9 cellular contexts compared by ENCODE assay signal in genomic region chr18:55323051-55323994, GRCh38.
A peak's percentile ranks its signal among the peaks of the same experiment; 100 is the strongest.
DNase-seq lines count a peak whose midpoint lies in the region; ATAC-seq and TF ChIP-seq lines count a peak whose summit lies in the region.
"Had no signal": no experiment of that assay in that cellular context is flagged by ENCODE, and none has a peak within 500 bp of the region (broad histone marks: within the 10 kb centered on the region; RNA-seq: fewer than 3 reads in every experiment).

No MANE protein-coding gene starts in this region.

- no peaks in the 10 kb centered on the region for H3K9me3 Mint-ChIP-seq in osteocyte (ENCODE audit: unreplicated experiment)
- no peaks in the 10 kb centered on the region for H3K9me3 Mint-ChIP-seq in activated T-cell treated with anti-CD3 and anti-CD28 coated beads, Interleukin-2, amount 50 U/mL, for 72 hours
- H3K9me3 Mint-ChIP-seq: activated T-cell treated with anti-CD3 and anti-CD28 coated beads, Interleukin-2, amount 50 U/mL, for 4 hours had no signal

- H3K36me3 Mint-ChIP-seq in osteocyte (ENCODE audit: unreplicated experiment): no peaks in the 10 kb centered on the region
- peaks cover 0 to 3% of the 10 kb centered on the region in 2 donors for H3K36me3 Mint-ChIP-seq in activated T-cell treated with anti-CD3 and anti-CD28 coated beads, Interleukin-2, amount 50 U/mL, for 72 hours (ENCODE audit: insufficient read depth in 2 of 2)

- peak overlapping the region; percentile 91 for H3K4me3 Mint-ChIP-seq in osteocyte (ENCODE audit: unreplicated experiment)
- no peak overlapping the region for H3K4me3 Mint-ChIP-seq in activated T-cell treated with anti-CD3 and anti-CD28 coated beads, Interleukin-2, amount 50 U/mL, for 72 hours

- no peaks in the 10 kb centered on the region for H3K27me3 Mint-ChIP-seq in osteocyte (ENCODE audit: unreplicated experiment)
- H3K27me3 Mint-ChIP-seq in activated T-cell treated with anti-CD3 and anti-CD28 coated beads, Interleukin-2, amount 50 U/mL, for 72 hours (ENCODE audit: low read depth): peaks cover 57% of the 10 kb centered on the region

- H3K4me1 Mint-ChIP-seq in osteocyte (ENCODE audit: unreplicated experiment): peaks cover 54% of the 10 kb centered on the region
- peaks cover 10% of the 10 kb centered on the region for H3K4me1 Mint-ChIP-seq in activated T-cell treated with anti-CD3 and anti-CD28 coated beads, Interleukin-2, amount 50 U/mL, for 72 hours (ENCODE audit: low read depth)

- no peaks in the 10 kb centered on the region for H3K27me3 ChIP-seq in dorsolateral prefrontal cortex

- DNase-seq in EH (ENCODE audit: low read depth) (peak; percentile 52), NCI-H1694 (lab: John Stamatoyannopoulos, UW) (peak; percentile 42), dorsolateral prefrontal cortex (no peak), osteocyte (ENCODE audit: extremely low spot score, unreplicated experiment) (no peak), T-helper 2 cell (no peak)
- no peak for DNase-seq in activated T-cell treated with anti-CD3 and anti-CD28 coated beads, Interleukin-2, amount 50 U/mL, for 72 hours
- DNase-seq: activated T-cell treated with anti-CD3 and anti-CD28 coated beads, Interleukin-2, amount 50 U/mL, for 4 hours had no signal

- peak overlapping the region; percentile 88 to 100 (median 99) for H3K27ac ChIP-seq in dorsolateral prefrontal cortex

- TF ChIP-seq CTCF in dorsolateral prefrontal cortex (IDR thresholded peaks at IDR 0.05 in 54 of 56, conservative IDR thresholded peaks at IDR 0.05 in 2 of 56; ENCODE audit: low read depth in 1 of 56, partially characterized antibody in 56 of 56): peak in 1 of 56 donors; percentile 11
- TF ChIP-seq CTCF in osteocyte (IDR thresholded peaks at IDR 0.05): no peak

- intact Hi-C loops in dorsolateral prefrontal cortex (cut with DNase I): loop anchor here (2.0 to 10.0 kb wide), 5 partner anchors 83 to 459 kb away; partner anchors contain the start of gene TCF4 (in 1 of the 2)

- peak overlapping the region; percentile 47 to 86 (median 75) for H3K4me3 ChIP-seq in dorsolateral prefrontal cortex

- no peak for ATAC-seq in GM19455 (IDR thresholded peaks at IDR 0.05; ENCODE audit: unreplicated experiment)
- ATAC-seq in HG03439 (IDR thresholded peaks at IDR 0.05; ENCODE audit: unreplicated experiment): no peak
- ATAC-seq in activated T-cell treated with anti-CD3 and anti-CD28 coated beads, Interleukin-2, amount 50 U/mL, for 72 hours (replicated peaks in 1 of 2): no peak

- peak overlapping the region; percentile 63 for H3K27ac Mint-ChIP-seq in osteocyte (ENCODE audit: unreplicated experiment)
- no peak overlapping the region for H3K27ac Mint-ChIP-seq in activated T-cell treated with anti-CD3 and anti-CD28 coated beads, Interleukin-2, amount 50 U/mL, for 72 hours

Comparison
In these comparisons a context has a peak if more than half of its experiments do, and no peak if none do; other contexts are left out.
1. DNase-seq: peak in EH (single experiment) and NCI-H1694 (single experiment); none in dorsolateral prefrontal cortex (0 of 10), osteocyte (single experiment), T-helper 2 cell (0 of 5) and activated T-cell treated with anti-CD3 and anti-CD28 coated beads, Interleukin-2, amount 50 U/mL, for 72 hours (0 of 2).